Comparison of ENCODE assay signal across 2 cellular contexts in genomic region chr12:54051916-54052744, GRCh38.
TF ChIP-seq lines count a peak whose summit lies in the region.

No MANE protein-coding gene starts in this region.

TF ChIP-seq in SK-N-SH, 30 proteins besides CTCF, POLR2A, EP300 and RAD21 (continued from another document):
- TF ChIP-seq NRF1 (IDR thresholded peaks at IDR 0.05; ENCODE audit: low read depth, low read length), result no peak

TF ChIP-seq in SK-N-SH treated with all-trans-retinoic acid at 6 μM for 48 hours, 23 proteins besides CTCF, POLR2A, EP300 and RAD21 (continued from another document):
- TF ChIP-seq ISL1 (CRISPR knock-in tag; IDR thresholded peaks at IDR 0.05), result no peak
- TF ChIP-seq TCF4 (CRISPR knock-in tag; IDR thresholded peaks at IDR 0.05; ENCODE audit: borderline replicate concordance), result no peak
- TF ChIP-seq CSRNP3 (CRISPR knock-in tag; IDR thresholded peaks at IDR 0.05), result no peak
TF ChIP-seq in SK-N-SH treated with all-trans-retinoic acid at 6 μM for 48 hours: peak in this region for 0.
